In genomic region chr2:230719340-230719739, GRCh38 we compare ENCODE assay signal across 1 cellular context.
TF ChIP-seq lines count a peak whose summit lies in the region.

No MANE protein-coding gene starts in this region.

TF ChIP-seq in IMR-90, 13 proteins besides CTCF, POLR2A, EP300 and RAD21:
- no peak for TF ChIP-seq RCOR1 (IDR thresholded peaks at IDR 0.05; ENCODE audit: insufficient replicate concordance, low read length)
- no peak for TF ChIP-seq MAZ (IDR thresholded peaks at IDR 0.05; ENCODE audit: borderline replicate concordance, low read depth, low read length)
- no peak for TF ChIP-seq FOS (IDR thresholded peaks at IDR 0.05; ENCODE audit: low read depth, low read length)
- TF ChIP-seq CHD1 (IDR thresholded peaks at IDR 0.05; ENCODE audit: low read depth, low read length), result no peak
- TF ChIP-seq, protein P1, sequence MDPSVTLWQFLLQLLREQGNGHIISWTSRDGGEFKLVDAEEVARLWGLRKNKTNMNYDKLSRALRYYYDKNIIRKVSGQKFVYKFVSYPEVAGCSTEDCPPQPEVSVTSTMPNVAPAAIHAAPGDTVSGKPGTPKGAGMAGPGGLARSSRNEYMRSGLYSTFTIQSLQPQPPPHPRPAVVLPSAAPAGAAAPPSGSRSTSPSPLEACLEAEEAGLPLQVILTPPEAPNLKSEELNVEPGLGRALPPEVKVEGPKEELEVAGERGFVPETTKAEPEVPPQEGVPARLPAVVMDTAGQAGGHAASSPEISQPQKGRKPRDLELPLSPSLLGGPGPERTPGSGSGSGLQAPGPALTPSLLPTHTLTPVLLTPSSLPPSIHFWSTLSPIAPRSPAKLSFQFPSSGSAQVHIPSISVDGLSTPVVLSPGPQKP (IDR thresholded peaks at IDR 0.05; ENCODE audit: borderline replicate concordance, low read depth, low read length), result no peak
- no peak for TF ChIP-seq MAFK (IDR thresholded peaks at IDR 0.05; ENCODE audit: low read depth, low read length)
- no peak for TF ChIP-seq RFX5 (IDR thresholded peaks at IDR 0.05; ENCODE audit: low read depth, low read length)
- TF ChIP-seq BHLHE40 (IDR thresholded peaks at IDR 0.05; ENCODE audit: low read depth, low read length), result no peak
- TF ChIP-seq SMC3 (IDR thresholded peaks at IDR 0.05; ENCODE audit: low read depth, low read length), result no peak
- no peak for TF ChIP-seq MXI1 (IDR thresholded peaks at IDR 0.05; ENCODE audit: borderline replicate concordance, low read depth, low read length)
- no peak for TF ChIP-seq NFE2L2 (IDR thresholded peaks at IDR 0.05; ENCODE audit: low read depth, low read length)
